ENCODE assay signal across 9 cellular contexts in the genomic region with DNA sequence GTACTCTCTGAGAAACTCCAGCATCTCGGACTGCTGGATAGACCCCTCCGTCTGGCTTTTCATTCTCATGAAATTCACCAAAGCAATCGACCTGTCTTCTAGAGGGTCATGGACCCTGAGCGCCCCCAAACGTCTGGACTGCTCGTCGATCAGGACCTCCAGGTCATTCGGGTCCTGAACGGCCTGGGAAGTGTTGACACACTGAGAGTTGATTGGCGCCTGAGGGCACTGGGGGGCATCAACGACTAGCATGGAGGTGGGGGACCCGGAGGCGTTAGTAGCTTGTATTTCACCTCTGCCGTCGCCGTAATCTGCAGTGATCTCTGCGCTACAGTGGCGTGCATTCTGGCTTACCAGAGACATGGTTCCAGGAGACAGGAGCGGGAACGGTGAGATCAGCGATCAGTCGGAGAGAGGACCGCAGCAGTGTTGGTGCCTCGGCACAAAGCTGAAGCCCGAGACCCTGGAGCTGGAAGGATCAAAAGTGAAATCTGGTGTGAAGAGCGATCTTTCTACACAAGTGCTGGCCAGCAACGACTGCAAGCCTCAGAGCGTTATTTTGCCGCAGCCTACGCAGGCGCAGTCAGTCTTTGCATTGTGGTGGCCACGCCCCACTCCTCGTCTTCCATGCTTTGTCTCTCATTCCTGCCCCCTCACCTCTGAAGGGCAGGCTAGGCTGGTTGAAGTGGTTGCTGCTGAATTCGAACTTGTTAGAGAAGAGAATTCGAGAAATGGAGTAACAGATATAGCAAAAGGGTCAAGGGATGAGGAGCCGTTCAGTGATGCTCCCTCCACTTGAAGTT. TPM values are rescaled to one million over a fixed set of nuclear protein-coding genes. Genes with fewer than 3 reads are reported as not detected.
DNase-seq lines count a peak whose midpoint lies in the region; ATAC-seq and TF ChIP-seq lines count a peak whose summit lies in the region.
"Had no signal": no experiment of that assay in that cellular context is flagged by ENCODE, and none has a peak within 500 bp of the region (broad histone marks: within the 10 kb centered on the region; RNA-seq: fewer than 3 reads in every experiment).

A gene with protein sequence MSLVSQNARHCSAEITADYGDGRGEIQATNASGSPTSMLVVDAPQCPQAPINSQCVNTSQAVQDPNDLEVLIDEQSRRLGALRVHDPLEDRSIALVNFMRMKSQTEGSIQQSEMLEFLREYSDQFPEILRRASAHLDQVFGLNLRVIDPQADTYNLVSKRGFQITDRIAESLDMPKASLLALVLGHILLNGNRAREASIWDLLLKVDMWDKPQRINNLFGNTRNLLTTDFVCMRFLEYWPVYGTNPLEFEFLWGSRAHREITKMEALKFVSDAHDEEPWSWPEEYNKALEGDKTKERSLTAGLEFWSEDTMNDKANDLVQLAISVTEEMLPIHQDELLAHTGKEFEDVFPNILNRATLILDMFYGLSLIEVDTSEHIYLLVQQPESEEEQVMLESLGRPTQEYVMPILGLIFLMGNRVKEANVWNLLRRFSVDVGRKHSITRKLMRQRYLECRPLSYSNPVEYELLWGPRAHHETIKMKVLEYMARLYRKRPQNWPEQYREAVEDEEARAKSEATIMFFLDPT (minus strand): TSS at position 566 of the 803 bp plus-strand sequence. CDS start 203 bp downstream, at position 363.

- H3K4me1 ChIP-seq in left ventricle myocardium inferior (no peaks in the 10 kb centered on the region), mesenchymal stem cell (ENCODE audit: control insufficient read depth, insufficient read depth, low read depth, low read length) (no peaks in the 10 kb centered on the region)

- H3K27ac ChIP-seq in left ventricle myocardium inferior (replicated peaks) (no peak within 1 kb of the TSS), mesenchymal stem cell (ENCODE audit: low read length, poor library complexity, severe bottlenecking) (no peak within 1 kb of the TSS)

- no peak within 1 kb of the TSS for H3K23ac ChIP-seq in mesenchymal stem cell (ENCODE audit: low read length in 2 of 2)

- WGBS in mesenchymal stem cell: 87% methylated on average over 30 of the region's 36 CpGs

- no peak within 1 kb of the TSS for H3K9ac ChIP-seq in mesenchymal stem cell (ENCODE audit: low read length)

- no peak within 1 kb of the TSS for H3K14ac ChIP-seq in mesenchymal stem cell (ENCODE audit: low read length in 2 of 2)

- H3K4me3 Mint-ChIP-seq in activated T-helper 1 cell treated with anti-CD3 and anti-CD28 coated beads, Interleukin-12 subunit alpha, Interleukin-12 subunit beta, Interleukin-2, Interleukin-4 antibody, amounts not matched to agents 30 ng/mL and 10 ng/mL and 1 ng/mL, durations not matched to agents 14 hours and 24 hours and 36 hours: peak within 1 kb of the TSS; percentile 58

- no peak within 1 kb of the TSS for H2BK120ac ChIP-seq in mesenchymal stem cell (ENCODE audit: low read depth, low read length)

- no peak within 1 kb of the TSS for H4K91ac ChIP-seq in mesenchymal stem cell (ENCODE audit: low read length)

- H2BK5ac ChIP-seq in mesenchymal stem cell (ENCODE audit: low read depth, low read length, poor library complexity, severe bottlenecking): no peak within 1 kb of the TSS

- no peak within 1 kb of the TSS for H4K8ac ChIP-seq in mesenchymal stem cell (ENCODE audit: low read length)

- H3K4me3 ChIP-seq in left ventricle myocardium inferior: peak within 1 kb of the TSS; percentile 58
- H3K4me3 ChIP-seq in mesenchymal stem cell (ENCODE audit: insufficient read depth in 1 of 2, low read depth in 1 of 2, low read length in 2 of 2): peak within 1 kb of the TSS in 1 of 2 experiments; percentile 58

- H3K4ac ChIP-seq in mesenchymal stem cell (ENCODE audit: low read depth in 1 of 2, low read length in 2 of 2): no peak within 1 kb of the TSS

- H3K9me3 ChIP-seq in left ventricle myocardium inferior (replicated peaks) (no peaks in the 10 kb centered on the region), mesenchymal stem cell (ENCODE audit: control insufficient read depth, low read length) (peaks cover 5% of the 10 kb centered on the region)

- ATAC-seq in activated CD4-positive, CD25-positive, alpha-beta regulatory T cell treated with anti-CD3 and anti-CD28 coated beads, Interleukin-2, amount 50 U/mL, for 24 hours: no peak
- ATAC-seq in HG02870 (IDR thresholded peaks at IDR 0.05; ENCODE audit: unreplicated experiment): no peak

- H2AFZ ChIP-seq in mesenchymal stem cell (ENCODE audit: low read depth, low read length): no peak within 1 kb of the TSS

- no peak within 1 kb of the TSS for H2AK5ac ChIP-seq in mesenchymal stem cell (ENCODE audit: low read length, severe bottlenecking)

- H3K27me3 ChIP-seq in left ventricle myocardium inferior (ENCODE audit: low read depth) (no peaks in the 10 kb centered on the region), mesenchymal stem cell (ENCODE audit: control insufficient read depth in 1 of 2, insufficient read depth in 1 of 2, low read length in 2 of 2) (peaks cover 0 to 9% of the 10 kb centered on the region in 2 experiments)

- no peak within 1 kb of the TSS for H3K18ac ChIP-seq in mesenchymal stem cell (ENCODE audit: low read depth in 1 of 2, low read length in 2 of 2)

- intact Hi-C loops in activated T-helper 1 cell treated with anti-CD3 and anti-CD28 coated beads, Interleukin-12 subunit alpha, Interleukin-12 subunit beta, Interleukin-2, Interleukin-4 antibody, amounts not matched to agents 30 ng/mL and 10 ng/mL and 1 ng/mL, durations not matched to agents 14 hours and 24 hours and 36 hours (cut with micrococcal nuclease): no loop called here
- intact Hi-C loops in left ventricle myocardium inferior (cut with micrococcal nuclease): no loop called here

- H3K27ac Mint-ChIP-seq in activated T-helper 1 cell treated with anti-CD3 and anti-CD28 coated beads, Interleukin-12 subunit alpha, Interleukin-12 subunit beta, Interleukin-2, Interleukin-4 antibody, amounts not matched to agents 30 ng/mL and 10 ng/mL and 1 ng/mL, durations not matched to agents 14 hours and 24 hours and 36 hours: no peak within 1 kb of the TSS

- H3K27me3 Mint-ChIP-seq in activated T-helper 1 cell treated with anti-CD3 and anti-CD28 coated beads, Interleukin-12 subunit alpha, Interleukin-12 subunit beta, Interleukin-2, Interleukin-4 antibody, amounts not matched to agents 30 ng/mL and 10 ng/mL and 1 ng/mL, durations not matched to agents 14 hours and 24 hours and 36 hours (ENCODE audit: insufficient read depth): peaks cover 2% of the 10 kb centered on the region

- no peaks in the 10 kb centered on the region for H3K36me3 Mint-ChIP-seq in activated T-helper 1 cell treated with anti-CD3 and anti-CD28 coated beads, Interleukin-12 subunit alpha, Interleukin-12 subunit beta, Interleukin-2, Interleukin-4 antibody, amounts not matched to agents 30 ng/mL and 10 ng/mL and 1 ng/mL, durations not matched to agents 14 hours and 24 hours and 36 hours (ENCODE audit: low read depth)

- no peak within 1 kb of the TSS for H3K4me2 ChIP-seq in mesenchymal stem cell (ENCODE audit: low read length, poor library complexity, severe bottlenecking)

- no peak within 1 kb of the TSS for H2BK15ac ChIP-seq in mesenchymal stem cell (ENCODE audit: low read depth, poor library complexity, severe bottlenecking)

- no peaks in the 10 kb centered on the region for H3K4me1 Mint-ChIP-seq in activated T-helper 1 cell treated with anti-CD3 and anti-CD28 coated beads, Interleukin-12 subunit alpha, Interleukin-12 subunit beta, Interleukin-2, Interleukin-4 antibody, amounts not matched to agents 30 ng/mL and 10 ng/mL and 1 ng/mL, durations not matched to agents 14 hours and 24 hours and 36 hours (ENCODE audit: low read depth)

- DNase-seq in NCI-H1417 (lab: John Stamatoyannopoulos, UW): peak in 2 of 3 experiments; percentile 57 to 81
- no peak for DNase-seq in activated T-helper 1 cell treated with anti-CD3 and anti-CD28 coated beads, Interleukin-12 subunit alpha, Interleukin-12 subunit beta, Interleukin-2, Interleukin-4 antibody, amounts not matched to agents 30 ng/mL and 10 ng/mL and 1 ng/mL, durations not matched to agents 14 hours and 24 hours and 36 hours (ENCODE audit: low spot score)
- DNase-seq in left ventricle myocardium inferior: peak; percentile 19
- peak; percentile 3 to 4 for DNase-seq in stimulated activated CD4-positive, alpha-beta T cell treated with anti-CD3 and anti-CD28 coated beads, Interleukin-2, amount 100 ng/mL, for 48 hours
- no peak for DNase-seq in mesenchymal stem cell
- no peak for DNase-seq in NCI-H1694 (lab: John Stamatoyannopoulos, UW)

- no peaks in the 10 kb centered on the region for H3K79me1 ChIP-seq in mesenchymal stem cell (replicated peaks; ENCODE audit: low read length, poor library complexity, severe bottlenecking)

- no peak within 1 kb of the TSS for H2BK12ac ChIP-seq in mesenchymal stem cell (ENCODE audit: low read length in 2 of 2)

- H3K36me3 ChIP-seq in left ventricle myocardium inferior: no peaks in the 10 kb centered on the region
- no peaks in the 10 kb centered on the region for H3K36me3 ChIP-seq in mesenchymal stem cell (ENCODE audit: control insufficient read depth in 1 of 2, insufficient read depth in 2 of 2, low read depth in 1 of 2, low read length in 2 of 2)

- no peaks in the 10 kb centered on the region for H3K9me3 Mint-ChIP-seq in activated T-helper 1 cell treated with anti-CD3 and anti-CD28 coated beads, Interleukin-12 subunit alpha, Interleukin-12 subunit beta, Interleukin-2, Interleukin-4 antibody, amounts not matched to agents 30 ng/mL and 10 ng/mL and 1 ng/mL, durations not matched to agents 14 hours and 24 hours and 36 hours

- no peak for TF ChIP-seq CTCF in left ventricle myocardium inferior (IDR thresholded peaks at IDR 0.05; ENCODE audit: borderline replicate concordance)

RNA-seq across cellular contexts. Expression of the gene that starts here (rescaled TPM):
- not detected in 2 replicates for total RNA-seq in activated T-helper 1 cell treated with anti-CD3 and anti-CD28 coated beads, Interleukin-12 subunit alpha, Interleukin-12 subunit beta, Interleukin-2, Interleukin-4 antibody, amounts not matched to agents 30 ng/mL and 10 ng/mL and 1 ng/mL, durations not matched to agents 14 hours and 24 hours and 36 hours
- total RNA-seq in left ventricle myocardium inferior: 0.08 TPM
- not detected for polyA plus RNA-seq in mesenchymal stem cell (2013, experiment 1 of 2)
- polyA plus RNA-seq in mesenchymal stem cell (2013, experiment 2 of 2): not detected
- total RNA-seq: mesenteric fat pad had no signal

Comparison
In these comparisons a context has a peak if more than half of its experiments do, and no peak if none do; other contexts are left out.
1. Peak in DNase-seq and H3K4me3 ChIP-seq in left ventricle myocardium inferior; RNA of the gene not detected or under 1 TPM.
2. DNase-seq: peak in NCI-H1417 (2 of 3) and stimulated activated CD4-positive, alpha-beta T cell treated with anti-CD3 and anti-CD28 coated beads, Interleukin-2, amount 100 ng/mL, for 48 hours (2 of 2); none in activated T-helper 1 cell treated with anti-CD3 and anti-CD28 coated beads, Interleukin-12 subunit alpha, Interleukin-12 subunit beta, Interleukin-2, Interleukin-4 antibody, amounts not matched to agents 30 ng/mL and 10 ng/mL and 1 ng/mL, durations not matched to agents 14 hours and 24 hours and 36 hours (single experiment), mesenchymal stem cell (single experiment) and NCI-H1694 (single experiment).